Comparison of ENCODE assay signal across 2 cellular contexts in the genomic region with DNA sequence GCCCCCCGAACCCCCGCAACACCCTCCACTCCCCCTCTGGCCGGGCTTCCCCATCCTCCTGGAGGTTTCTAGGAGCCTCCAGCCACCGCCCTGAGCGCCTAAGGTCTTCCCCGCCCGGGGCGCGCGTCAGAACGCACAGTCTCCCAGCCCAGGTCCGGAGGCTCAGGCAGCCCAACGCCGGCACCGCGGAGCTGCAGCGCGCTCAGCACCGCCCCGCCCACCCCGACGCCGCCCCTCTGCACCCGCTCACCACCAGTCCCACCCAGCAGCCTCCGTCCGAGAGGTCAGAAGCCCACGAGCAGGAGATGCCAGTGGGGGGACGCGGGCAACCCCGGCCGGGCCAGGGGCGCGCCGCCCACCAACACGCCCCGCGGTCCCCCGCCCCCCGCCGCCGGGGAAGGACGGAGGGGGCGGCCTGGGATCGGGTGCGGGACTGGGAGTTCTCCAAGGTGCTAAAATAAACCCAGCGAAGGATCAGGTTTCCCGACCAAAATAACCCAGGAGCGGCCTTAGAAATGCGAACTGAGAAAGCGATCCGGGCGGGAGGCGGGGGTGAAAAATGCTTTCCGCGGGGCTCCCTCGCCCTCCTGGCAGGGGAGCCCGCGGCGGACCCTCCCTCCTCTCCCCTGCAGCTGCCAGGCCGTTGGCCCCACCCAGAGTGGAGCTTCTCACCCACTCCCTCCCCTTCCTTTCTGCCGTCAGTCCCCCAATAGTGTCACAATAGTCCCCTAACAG.
TF ChIP-seq lines count a peak whose summit lies in the region.

No MANE protein-coding gene starts in this region.

TF ChIP-seq in endothelial cell of umbilical vein, 7 proteins besides CTCF, POLR2A, EP300 and RAD21 (continued from another document):
- TF ChIP-seq MYC (IDR thresholded peaks at IDR 0.05; ENCODE audit: low read depth, low read length) (no peak), JUN (IDR thresholded peaks at IDR 0.05; ENCODE audit: borderline replicate concordance, insufficient read depth, insufficient read length, low read depth) (no peak), FOS (IDR thresholded peaks at IDR 0.05; ENCODE audit: borderline replicate concordance, insufficient read depth, low read length) (no peak)

TF ChIP-seq in GM12891, 5 proteins besides CTCF, POLR2A, EP300 and RAD21 (continued from another document):
- TF ChIP-seq PAX5 (IDR thresholded peaks at IDR 0.05; ENCODE audit: insufficient read depth, low read length, severe bottlenecking) (no peak), POU2F2 (IDR thresholded peaks at IDR 0.05; ENCODE audit: low read depth, low read length) (no peak), POLR2AphosphoS5 (IDR thresholded peaks at IDR 0.05; ENCODE audit: low read depth, low read length) (no peak)
